Comparison of ENCODE assay signal across 31 cellular contexts in the genomic region with DNA sequence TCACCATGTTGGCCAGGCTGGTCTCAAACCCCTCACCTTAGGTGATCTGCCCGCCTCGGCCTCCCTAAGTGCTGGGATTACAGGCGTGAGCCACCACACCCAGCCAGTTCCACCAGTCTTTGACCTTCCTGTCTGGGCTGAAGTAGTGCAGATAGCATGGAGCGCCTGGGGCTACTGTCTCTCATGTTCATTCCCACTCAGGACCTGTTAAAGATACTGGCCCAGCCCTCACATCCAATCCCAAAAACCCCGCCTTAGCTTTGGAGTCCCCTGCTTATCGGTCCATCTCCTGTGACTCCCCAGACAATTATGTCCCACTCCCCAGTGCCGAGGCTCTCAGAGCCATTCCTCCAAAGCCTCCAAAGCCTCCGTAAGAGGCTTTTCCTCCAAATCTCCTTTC. TPM values are rescaled to one million over a fixed set of nuclear protein-coding genes. Genes with fewer than 3 reads are reported as not detected.
"Had no signal": no experiment of that assay in that cellular context is flagged by ENCODE, and none has a peak within 500 bp of the region (broad histone marks: within the 10 kb centered on the region; RNA-seq: fewer than 3 reads in every experiment).

No MANE protein-coding gene starts in this region.

- H3K27ac ChIP-seq: SJSA1 had no signal

- H3K4me3 ChIP-seq: MG63, SJSA1 had no signal

- H3K4me1 Mint-ChIP-seq: WTC11 had no signal

- DNase-seq: activated CD4-positive, alpha-beta T cell treated with anti-CD3 and anti-CD28 coated beads for 1 hour; activated CD4-positive, alpha-beta T cell treated with anti-CD3 and anti-CD28 coated beads, Interleukin-2, amount 50 U/mL, for 1 hour; activated CD8-positive, alpha-beta memory T cell treated with anti-CD3 and anti-CD28 coated beads, Interleukin-2, amount 50 U/mL, for 48 hours; activated CD8-positive, alpha-beta T cell treated with anti-CD3 and anti-CD28 coated beads, Interleukin-2, amount 10 ng/mL, durations not matched to agents 7 days and 5 days; activated effector memory CD4-positive, alpha-beta T cell treated with anti-CD3 and anti-CD28 coated beads, Interleukin-2, amount 50 U/mL, for 16 hours; activated naive CD4-positive, alpha-beta T cell treated with Interleukin-2 at 50 U/mL for 16 hours; activated naive CD8-positive, alpha-beta T cell treated with anti-CD3 and anti-CD28 coated beads, Interleukin-2, amount 50 U/mL, for 24 hours; activated T-cell treated with anti-CD3 and anti-CD28 coated beads, Interleukin-2, amount 50 U/mL, for 1 hour; amniotic stem cell; MG63; MV-4-11; NCI-H1092 treated with DMSO at 0.1 percent for 48 hours; NCI-H1417 treated with DMSO at 0.1 percent for 48 hours; NCI-H1694; NCI-H2029; NCI-H2107; NCI-H2171 treated with DMSO at 0.1 percent for 48 hours; NCI-H226; NCI-H526 treated with DMSO at 0.1 percent for 48 hours; PC-3; SHP77; SW 1271 had no signal

- H3K36me3 ChIP-seq: MG63 had no signal

- H3K9me3 ChIP-seq: MG63, SJSA1 had no signal

- H3K4me3 Mint-ChIP-seq: activated CD8-positive, alpha-beta T cell treated with anti-CD3 and anti-CD28 coated beads, Interleukin-2, amount 10 ng/mL, durations not matched to agents 7 days and 5 days; activated naive CD8-positive, alpha-beta T cell treated with anti-CD3 and anti-CD28 coated beads, Interleukin-2, amount 50 U/mL, for 24 hours; brain; T-helper 2 cell treated with Interferon-gamma antibody and Interleukin-4, amounts not matched to agents 5 μg/mL and 100 μg/mL, for 36 hours; WTC11 had no signal

- H3K27ac Mint-ChIP-seq: activated CD8-positive, alpha-beta T cell treated with anti-CD3 and anti-CD28 coated beads, Interleukin-2, amount 10 ng/mL, durations not matched to agents 7 days and 5 days; activated naive CD8-positive, alpha-beta T cell treated with anti-CD3 and anti-CD28 coated beads, Interleukin-2, amount 50 U/mL, for 24 hours; brain; T-helper 2 cell treated with Interferon-gamma antibody and Interleukin-4, amounts not matched to agents 5 μg/mL and 100 μg/mL, for 36 hours; WTC11 had no signal

- ATAC-seq: activated CD8-positive, alpha-beta T cell treated with anti-CD3 and anti-CD28 coated beads, Interleukin-2, amount 10 ng/mL, durations not matched to agents 7 days and 5 days; activated naive CD4-positive, alpha-beta T cell treated with anti-CD3 and anti-CD28 coated beads, Interleukin-2, amount 50 U/mL, for 72 hours; PC-3; SK-N-SH treated with all-trans-retinoic acid at 6 μM for 48 hours; WTC11 had no signal

- H3K36me3 Mint-ChIP-seq: brain had no signal

- H3K27me3 ChIP-seq: MG63, SJSA1 had no signal

- H3K27me3 Mint-ChIP-seq: activated naive CD8-positive, alpha-beta T cell treated with anti-CD3 and anti-CD28 coated beads, Interleukin-2, amount 50 U/mL, for 24 hours had no signal

- H3K9me3 Mint-ChIP-seq: activated naive CD4-positive, alpha-beta T cell treated with anti-CD3 and anti-CD28 coated beads, Interleukin-2, amount 50 U/mL, for 72 hours; activated naive CD8-positive, alpha-beta T cell treated with anti-CD3 and anti-CD28 coated beads, Interleukin-2, amount 50 U/mL, for 24 hours; brain; T-helper 2 cell treated with Interferon-gamma antibody and Interleukin-4, amounts not matched to agents 5 μg/mL and 100 μg/mL, for 36 hours; WTC11 had no signal

RNA-seq across cellular contexts. Expression of gene CELA1, which starts 12.0 kb away (rescaled TPM):
- total RNA-seq: activated CD8-positive, alpha-beta T cell treated with anti-CD3 and anti-CD28 coated beads, Interleukin-2, amount 10 ng/mL, durations not matched to agents 7 days and 5 days; activated naive CD4-positive, alpha-beta T cell treated with anti-CD3 and anti-CD28 coated beads, Interleukin-2, amount 50 U/mL, for 72 hours; astrocyte; NCI-H460; PC-3; T-helper 1 cell treated with Interleukin-12 subunit alpha and Interleukin-12 subunit beta and Interleukin-4 antibody, amounts not matched to agents 30 ng/mL and 1 ng/mL, for 36 hours; WTC11 had no signal

RNA-seq across cellular contexts. Expression of gene GALNT6, which starts 32.7 kb away (rescaled TPM):
- total RNA-seq: NCI-H460 had no signal

RNA-seq across cellular contexts. Expression of gene BIN2, which starts 34.5 kb away (rescaled TPM):
- total RNA-seq: astrocyte, NCI-H460, PC-3 had no signal
